15 cellular contexts compared by ENCODE assay signal in genomic region chrX:1763294-1763693, GRCh38.
"Had no signal": no experiment of that assay in that cellular context is flagged by ENCODE, and none has a peak within 500 bp of the region (broad histone marks: within the 10 kb centered on the region; RNA-seq: fewer than 3 reads in every experiment).

No MANE protein-coding gene starts in this region.

- H3K27ac Mint-ChIP-seq: activated naive CD4-positive, alpha-beta T cell treated with anti-CD3 and anti-CD28 coated beads for 36 hours had no signal

- H3K27ac ChIP-seq: gastrocnemius medialis, left ventricle myocardium inferior, suprapubic skin, upper lobe of left lung had no signal

- H3K27me3 ChIP-seq: gastrocnemius medialis, suprapubic skin, upper lobe of left lung had no signal

- H3K4me1 ChIP-seq: gastrocnemius medialis, left ventricle myocardium inferior, suprapubic skin, upper lobe of left lung had no signal

- H3K4me3 ChIP-seq: gastrocnemius medialis, left ventricle myocardium inferior, suprapubic skin, upper lobe of left lung had no signal

- H3K9me3 ChIP-seq: gastrocnemius medialis had no signal

- ATAC-seq: gastrocnemius medialis; stimulated activated naive CD8-positive, alpha-beta T cell treated with anti-CD3 and anti-CD28 coated beads, Interleukin-15, Interleukin-2, amounts not matched to agents 100 U/mL and 50 U/mL, for 24 hours had no signal

- H3K4me3 Mint-ChIP-seq: activated naive CD4-positive, alpha-beta T cell treated with anti-CD3 and anti-CD28 coated beads for 36 hours; activated T-helper 1 cell treated with anti-CD3 and anti-CD28 coated beads, Interleukin-12 subunit alpha, Interleukin-12 subunit beta, Interleukin-2, Interleukin-4 antibody, amounts not matched to agents 30 ng/mL and 10 ng/mL and 1 ng/mL, durations not matched to agents 14 hours and 24 hours and 36 hours; neural crest cell had no signal

- DNase-seq: activated naive CD4-positive, alpha-beta T cell treated with anti-CD3 and anti-CD28 coated beads for 36 hours; caudate nucleus; cortex of kidney; effector CD8-positive, alpha-beta T cell; gastrocnemius medialis; kidney; left ventricle myocardium inferior; mesenchymal stem cell; stimulated activated CD4-positive, alpha-beta T cell treated with anti-CD3 and anti-CD28 coated beads, Interleukin-12 subunit alpha, Interleukin-12 subunit beta, amount 100 ng/mL, for 4 hours; stimulated activated naive CD8-positive, alpha-beta T cell treated with anti-CD3 and anti-CD28 coated beads, Interleukin-15, Interleukin-2, amounts not matched to agents 100 U/mL and 50 U/mL, for 24 hours; T-helper 9 cell; upper lobe of left lung had no signal

- H3K36me3 ChIP-seq: gastrocnemius medialis, left ventricle myocardium inferior, suprapubic skin, upper lobe of left lung had no signal

- H3K4me1 Mint-ChIP-seq: neural crest cell had no signal
